In the genomic region with DNA sequence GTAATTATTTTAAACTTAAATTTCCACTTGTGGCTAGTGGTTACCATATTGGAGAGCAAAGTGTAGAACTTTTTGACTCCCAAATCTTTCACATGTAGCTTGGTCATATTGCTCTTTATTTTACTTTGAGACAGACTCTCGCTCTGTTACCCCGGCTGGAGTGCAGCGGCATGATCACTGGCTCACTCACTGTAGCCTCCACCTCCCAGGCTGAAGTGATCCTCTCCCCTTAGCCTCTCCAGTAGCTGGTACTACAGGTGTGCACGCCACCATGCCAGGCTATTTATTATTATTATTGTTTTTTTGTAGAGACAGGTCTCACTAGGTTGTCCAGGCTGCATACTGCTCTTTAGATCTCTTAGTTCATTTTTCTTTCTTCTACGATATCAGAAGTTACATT, we compare ENCODE assay signal across 19 cellular contexts. TPM values are rescaled to one million over a fixed set of nuclear protein-coding genes. Genes with fewer than 3 reads are reported as not detected.
DNase-seq lines count a peak whose midpoint lies in the region; ATAC-seq, FAIRE-seq and TF ChIP-seq lines count a peak whose summit lies in the region.
"Had no signal": no experiment of that assay in that cellular context is flagged by ENCODE, and none has a peak within 500 bp of the region (broad histone marks: within the 10 kb centered on the region; RNA-seq: fewer than 3 reads in every experiment).

No MANE protein-coding gene starts in this region.

- peak overlapping the region; percentile 86 for H3K4me3 Mint-ChIP-seq in neural crest cell

- CTCF ChIA-PET in A549 (lab: Yijun Ruan, JAX), result interaction anchor here (0.7 to 1.2 kb wide), 2 partner anchors 9 to 76 kb away, joined by 3 read pairs; no protein-coding TSS in a partner anchor

- 95% methylated on average over 5 of the region's 5 CpGs for WGBS in A549 (ENCODE audit: missing lambda C conversion rate)

- DNase-seq in A549 (ENCODE audit: low read depth in 1 of 2, low spot score in 1 of 2) (no peak), NB4 (ENCODE audit: low read depth) (no peak), choroid plexus epithelial cell (ENCODE audit: low read depth) (no peak), neural crest cell (ENCODE audit: low read depth, low spot score) (no peak), D341Med (ENCODE audit: low spot score) (no peak), amniotic stem cell (lab: John Stamatoyannopoulos, UW) (no peak), substantia nigra (lab: John Stamatoyannopoulos, UW) (no peak)
- DNase-seq: ACHN; activated naive CD4-positive, alpha-beta T cell treated with Interleukin-2 at 50 U/mL for 16 hours; effector CD8-positive, alpha-beta T cell; GDM1; sigmoid colon; stimulated activated CD4-positive, alpha-beta T cell treated with anti-CD3 and anti-CD28 coated beads, Interleukin-4, amount 100 ng/mL, for 1 hour; stimulated activated CD8-positive, alpha-beta memory T cell treated with anti-CD3 and anti-CD28 coated beads, Interleukin-4, amount 100 ng/mL, for 48 hours had no signal

- peaks cover 47% of the 10 kb centered on the region for H3K4me1 Mint-ChIP-seq in neural crest cell

- H3K4me1 ChIP-seq in A549, result peaks cover 65% of the 10 kb centered on the region

- TF ChIP-seq CTCF in A549 (IDR thresholded peaks at IDR 0.05) (no peak), NB4 (IDR thresholded peaks at IDR 0.05; ENCODE audit: low read depth, low read length) (no peak), choroid plexus epithelial cell (conservative IDR thresholded peaks at IDR 0.05; ENCODE audit: low read depth, low read length) (no peak), neural crest cell (conservative IDR thresholded peaks at IDR 0.05) (no peak)

- ATAC-seq in A549 (no peak), GM21723 (IDR thresholded peaks at IDR 0.05; ENCODE audit: unreplicated experiment) (no peak)
- ATAC-seq: activated CD4-positive, CD25-positive, alpha-beta regulatory T cell treated with anti-CD3 and anti-CD28 coated beads, Interleukin-2, amount 50 U/mL, for 24 hours; upper lobe of right lung had no signal

- TF ChIP-seq POLR2A in A549 (IDR thresholded peaks at IDR 0.05; ENCODE audit: low read length) (no peak), NB4 (IDR thresholded peaks at IDR 0.05; ENCODE audit: extremely low read depth, insufficient read length) (no peak)

- H3K27ac ChIP-seq in A549 (peak overlapping the region in 1 of 2 experiments; percentile 100; a peak in 3 of 6 replicates), substantia nigra (ENCODE audit: low read depth, low read length, poor library complexity, severe bottlenecking) (no peak overlapping the region)
- H3K27ac ChIP-seq: upper lobe of right lung had no signal

- no peaks in the 10 kb centered on the region for H3K9me3 Mint-ChIP-seq in neural crest cell

- no peak for TF ChIP-seq EP300 in A549 (IDR thresholded peaks at IDR 0.05)

- POLR2A ChIA-PET in A549 (lab: Yijun Ruan, JAX), result interaction anchor here (0.7 to 1.1 kb wide), 2 partner anchors 12 to 281 kb away, joined by 3 to 6 read pairs; no protein-coding TSS in a partner anchor

- no peaks in the 10 kb centered on the region for H3K36me3 Mint-ChIP-seq in neural crest cell (ENCODE audit: low read depth)

- peak overlapping the region; percentile 67 for H3K4me2 ChIP-seq in A549

- no peak for TF ChIP-seq RAD21 in A549 (conservative IDR thresholded peaks at IDR 0.05 in 1 of 2, IDR thresholded peaks at IDR 0.05 in 1 of 2)

- no peak overlapping the region for H3K27ac Mint-ChIP-seq in neural crest cell (ENCODE audit: unreplicated experiment)

- FAIRE-seq in A549 (lab: Jason Lieb, UNC), result no peak
- FAIRE-seq: D721Med had no signal

- H3K27me3 Mint-ChIP-seq in neural crest cell (ENCODE audit: low read depth), result no peaks in the 10 kb centered on the region

- no peaks in the 10 kb centered on the region for H3K9me3 ChIP-seq in A549
- H3K9me3 ChIP-seq: sigmoid colon, upper lobe of right lung had no signal

- H3K4me3 ChIP-seq in A549 (peak overlapping the region; percentile 99; the same call in 2 of the 3 replicates), NB4 (ENCODE audit: low read depth, low read length) (peak overlapping the region; percentile 40), choroid plexus epithelial cell (ENCODE audit: low read depth, low read length) (peak overlapping the region; percentile 7)
- H3K4me3 ChIP-seq: lung, sigmoid colon, upper lobe of right lung had no signal

TF ChIP-seq in A549, 52 proteins besides CTCF, POLR2A, EP300 and RAD21:
- no peak for TF ChIP-seq ESRRA (IDR thresholded peaks at IDR 0.05; ENCODE audit: borderline replicate concordance, low read length)
- TF ChIP-seq CHD2 (IDR thresholded peaks at IDR 0.05; ENCODE audit: low read length, partially characterized antibody), result no peak
- no peak for TF ChIP-seq SREBF2 (IDR thresholded peaks at IDR 0.05)
- no peak for TF ChIP-seq RNF2 (IDR thresholded peaks at IDR 0.05; ENCODE audit: borderline replicate concordance, low read depth)
- TF ChIP-seq FOXS1 (CRISPR knock-in tag; IDR thresholded peaks at IDR 0.05), result no peak
- TF ChIP-seq BHLHE40 (IDR thresholded peaks at IDR 0.05; ENCODE audit: low read depth, low read length), result no peak
- TF ChIP-seq ZFP36 (IDR thresholded peaks at IDR 0.05; ENCODE audit: borderline replicate concordance, partially characterized antibody), result no peak
- TF ChIP-seq HES2 (IDR thresholded peaks at IDR 0.05), result no peak
- TF ChIP-seq ATOH8 (CRISPR knock-in tag; IDR thresholded peaks at IDR 0.05; ENCODE audit: low read depth), result no peak
- TF ChIP-seq ZSCAN20 (CRISPR knock-in tag; IDR thresholded peaks at IDR 0.05), result no peak

RNA-seq across cellular contexts. Expression of gene FNDC3B, which starts 3.9 kb away (rescaled TPM):
- polyA plus RNA-seq in A549 (2011; rRNA removed) (29.5 and 56.0 TPM in 2 replicates), A549 (2017; fragmentation: RNase III; extraction: RNeasy Plus Mini Kit Qiagen cat#74134 plus additional on column Dnase treatment) (29.9 to 34.5 TPM (median 33.6 TPM) in 3 replicates)
- 8.4 and 8.6 TPM in 2 replicates for polyA plus RNA-seq in A549 (2012; cell fraction: cytosol; rRNA removed)
- 7.0 and 15.3 TPM in 2 replicates for polyA plus RNA-seq in A549 (2012; cell fraction: nucleus; rRNA removed)
- 181 TPM in 2 replicates for polyA minus RNA-seq in A549 (2011; rRNA and poly(A)+ RNA removed)
- total RNA-seq in neural crest cell, result 38.2 and 41.5 TPM in 2 replicates

Comparison
In these comparisons a context has a peak if more than half of its experiments do, and no peak if none do; other contexts are left out.
1. H3K4me3 ChIP-seq: peak in every context shown above with its lines; median percentile 99 in A549; 40 in NB4; 7 in choroid plexus epithelial cell.